Comparison of ENCODE assay signal across 29 cellular contexts in genomic region chr9:91920846-91921350, GRCh38. TPM values are rescaled to one million over a fixed set of nuclear protein-coding genes. Genes with fewer than 3 reads are reported as not detected.
"Had no signal": no experiment of that assay in that cellular context is flagged by ENCODE, and none has a peak within 500 bp of the region (broad histone marks: within the 10 kb centered on the region; RNA-seq: fewer than 3 reads in every experiment).

No MANE protein-coding gene starts in this region.

- H3K4me3 ChIP-seq: breast epithelium, SK-N-MC had no signal

- H3K9me3 ChIP-seq: breast epithelium had no signal

- H3K27me3 ChIP-seq: breast epithelium had no signal

- H3K36me3 ChIP-seq: breast epithelium had no signal

- ATAC-seq: activated T-helper 17 cell treated with anti-CD3 and anti-CD28 coated beads, Interleukin-2, amount 50 U/mL, for 72 hours; Panc1; Right ventricle myocardium inferior; T-cell had no signal

- H3K4me1 ChIP-seq: breast epithelium had no signal

- DNase-seq: activated B cell treated with CpG ODN at 0.5 μM for 24 hours; activated CD4-positive, alpha-beta memory T cell treated with anti-CD3 and anti-CD28 coated beads, Interleukin-2, amount 10 ng/mL, durations not matched to agents 7 days and 5 days; activated CD4-positive, alpha-beta T cell treated with anti-CD3 and anti-CD28 coated beads, Interleukin-2, amount 50 U/mL, for 1 hour; activated gamma-delta T cell; activated naive CD4-positive, alpha-beta T cell treated with anti-CD3 and anti-CD28 coated beads, Interleukin-2, amount 10 ng/mL, durations not matched to agents 7 days and 5 days; activated naive CD8-positive, alpha-beta T cell treated with anti-CD3 and anti-CD28 coated beads for 36 hours; activated T-cell treated with anti-CD3 and anti-CD28 coated beads for 4 hours; activated T-cell treated with anti-CD3 and anti-CD28 coated beads, Interleukin-2, amount 50 U/mL, for 48 hours; aorta; caudate nucleus; KBM-7; NCI-H1048; NCI-H146; NCI-H1930; NCI-H2171; NCI-H2227 treated with DMSO at 0.1 percent for 48 hours; NCI-H446 treated with DMSO at 0.1 percent for 48 hours; NCI-H524 treated with DMSO at 0.1 percent for 48 hours; NCI-H82; OCI-M1; RPMI8226; T-cell; T-helper 2 cell; T1000 had no signal

- H3K27ac ChIP-seq: breast epithelium, SK-N-MC had no signal

RNA-seq across cellular contexts. Expression of gene ROR2, which starts 29.1 kb away (rescaled TPM):
- polyA plus RNA-seq: aorta had no signal
